Comparison of ENCODE assay signal across 12 cellular contexts in the genomic region with DNA sequence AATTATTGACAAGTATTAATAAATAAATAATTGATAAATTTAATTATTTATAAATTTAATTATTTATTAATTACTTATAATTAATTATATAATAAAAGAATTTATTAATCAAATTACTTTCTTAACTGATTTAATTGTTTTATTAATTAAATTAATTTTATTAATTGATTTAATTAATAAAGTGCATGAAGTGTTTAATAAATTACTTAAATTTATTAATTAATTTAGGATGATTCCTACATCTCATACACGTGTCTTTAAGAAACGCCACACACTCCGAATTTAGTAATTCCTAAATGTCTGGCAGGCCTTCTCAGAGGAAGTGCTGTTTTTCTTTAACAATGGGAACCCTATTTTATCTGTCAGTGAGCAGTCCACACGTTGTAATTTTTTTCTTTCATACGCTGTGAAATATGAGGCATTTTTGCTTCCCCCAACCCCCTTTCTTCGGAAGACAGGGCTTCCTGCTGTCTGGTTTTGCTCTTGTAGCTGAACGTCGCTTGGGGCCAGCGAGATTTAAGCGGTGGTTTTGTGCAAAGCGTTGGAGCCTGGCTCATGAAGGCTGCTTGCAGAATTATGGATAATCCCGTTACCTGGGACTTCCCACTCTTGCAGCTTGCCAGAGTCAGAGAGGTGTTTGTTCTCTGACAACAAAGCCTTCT. TPM values are rescaled to one million over a fixed set of nuclear protein-coding genes. Genes with fewer than 3 reads are reported as not detected.
A peak's percentile ranks its signal among the peaks of the same experiment; 100 is the strongest.
DNase-seq lines count a peak whose midpoint lies in the region; ATAC-seq and TF ChIP-seq lines count a peak whose summit lies in the region.
"Had no signal": no experiment of that assay in that cellular context is flagged by ENCODE, and none has a peak within 500 bp of the region (broad histone marks: within the 10 kb centered on the region; RNA-seq: fewer than 3 reads in every experiment).

No MANE protein-coding gene starts in this region.

- H4K20me1 ChIP-seq in neural progenitor cell (ENCODE audit: low read depth): no peaks in the 10 kb centered on the region

- H3K4me3 ChIP-seq in neural progenitor cell (no peak overlapping the region), colonic mucosa (no peak overlapping the region)
- H3K4me3 ChIP-seq: ascending aorta had no signal

- intact Hi-C loops in colonic mucosa (cut with DNase I): no loop called here

- H3K9me3 ChIP-seq in neural progenitor cell (ENCODE audit: low read depth) (no peaks in the 10 kb centered on the region), colonic mucosa (no peaks in the 10 kb centered on the region)
- H3K9me3 ChIP-seq: ascending aorta had no signal

- peaks cover 13% of the 10 kb centered on the region for H3K27me3 Mint-ChIP-seq in neural progenitor cell (ENCODE audit: insufficient read depth, low read depth)

- peak; percentile 69 for ATAC-seq in HG03354 (IDR thresholded peaks at IDR 0.05; ENCODE audit: poor library complexity, severe bottlenecking, unreplicated experiment)
- no peak for ATAC-seq in HG02973 (IDR thresholded peaks at IDR 0.05; ENCODE audit: unreplicated experiment)

- DNase-seq in EL (peak; percentile 5), T47D (ENCODE audit: low read depth in 1 of 2, low spot score in 1 of 2) (peak; percentile 2 to 28), neural progenitor cell (ENCODE audit: low spot score) (peak; percentile 38), erythroblast (lab: John Stamatoyannopoulos, UW) (no peak), colonic mucosa (no peak)
- DNase-seq: NCI-H2171 treated with DMSO at 0.1 percent for 48 hours, T1000 had no signal

- in situ Hi-C loops in T47D (cut with HindIII; ENCODE audit: low pct_unique_long_range_greater_than_20kb, low sequenced_read_pairs): no loop called here

- H3K36me3 Mint-ChIP-seq in neural progenitor cell: no peaks in the 10 kb centered on the region
- H3K36me3 Mint-ChIP-seq: natural killer cell treated with Interleukin-12 subunit alpha and Interleukin-12 subunit beta and Interleukin-15 and Interleukin-18, amount 100 ng/mL, for 72 hours had no signal

- peak overlapping the region; percentile 70 for H3K27ac Mint-ChIP-seq in neural progenitor cell

- TF ChIP-seq CTCF in neural progenitor cell (IDR thresholded peaks at IDR 0.05) (no peak), colonic mucosa (IDR thresholded peaks at IDR 0.05) (no peak)

- H3K4me1 ChIP-seq in neural progenitor cell (peaks cover 9% of the 10 kb centered on the region), colonic mucosa (no peaks in the 10 kb centered on the region)
- H3K4me1 ChIP-seq: ascending aorta had no signal

- peaks cover 4% of the 10 kb centered on the region for H3K9me3 Mint-ChIP-seq in neural progenitor cell

- no peak for TF ChIP-seq POLR2A in erythroblast (IDR thresholded peaks at IDR 0.05; ENCODE audit: low read length)

- H3K4me2 ChIP-seq in neural progenitor cell: no peak overlapping the region

- no peak overlapping the region for H3K9ac ChIP-seq in neural progenitor cell
- H3K9ac ChIP-seq in colonic mucosa (ENCODE audit: low read depth in 2 of 2, low read length in 2 of 2): no peak overlapping the region

- H3K27me3 ChIP-seq in neural progenitor cell (no peaks in the 10 kb centered on the region), colonic mucosa (no peaks in the 10 kb centered on the region)
- H3K27me3 ChIP-seq: ascending aorta had no signal

- H3K36me3 ChIP-seq in neural progenitor cell: no peaks in the 10 kb centered on the region
- H3K36me3 ChIP-seq in colonic mucosa: no peaks in the 10 kb centered on the region
- H3K36me3 ChIP-seq: ascending aorta had no signal

- H3K4me3 Mint-ChIP-seq in neural progenitor cell: peak overlapping the region; percentile 9
- H3K4me3 Mint-ChIP-seq: natural killer cell treated with Interleukin-12 subunit alpha and Interleukin-12 subunit beta and Interleukin-15 and Interleukin-18, amount 100 ng/mL, for 72 hours had no signal

- peaks cover 9% of the 10 kb centered on the region for H3K4me1 Mint-ChIP-seq in neural progenitor cell

- peaks cover 30% of the 10 kb centered on the region for H3F3A ChIP-seq in neural progenitor cell (ENCODE audit: low read depth)

- H2AFZ ChIP-seq in neural progenitor cell (replicated peaks): no peak overlapping the region

- H3K27ac ChIP-seq in neural progenitor cell (peak overlapping the region; percentile 21), colonic mucosa (no peak overlapping the region)
- H3K27ac ChIP-seq: ascending aorta had no signal

- H3K79me2 ChIP-seq in neural progenitor cell (ENCODE audit: low read depth): no peaks in the 10 kb centered on the region

RNA-seq across cellular contexts. Expression of gene CRLF2, which starts 46.8 kb away (rescaled TPM):
- total RNA-seq in neural progenitor cell (ENCODE audit: low replicate concordance): not detected in 2 replicates
- under 1 TPM in 1 of 2 donors, not detected in 1; 0.32 TPM for total RNA-seq in colonic mucosa
- total RNA-seq: glomerular endothelial cell had no signal

Comparison
In these comparisons a context has a peak if more than half of its experiments do, and no peak if none do; other contexts are left out.
1. DNase-seq: peak in EL (single experiment), T47D (2 of 2) and neural progenitor cell (single experiment); none in erythroblast (0 of 2) and colonic mucosa (single experiment).